ENCODE assay signal across 18 cellular contexts in the genomic region with DNA sequence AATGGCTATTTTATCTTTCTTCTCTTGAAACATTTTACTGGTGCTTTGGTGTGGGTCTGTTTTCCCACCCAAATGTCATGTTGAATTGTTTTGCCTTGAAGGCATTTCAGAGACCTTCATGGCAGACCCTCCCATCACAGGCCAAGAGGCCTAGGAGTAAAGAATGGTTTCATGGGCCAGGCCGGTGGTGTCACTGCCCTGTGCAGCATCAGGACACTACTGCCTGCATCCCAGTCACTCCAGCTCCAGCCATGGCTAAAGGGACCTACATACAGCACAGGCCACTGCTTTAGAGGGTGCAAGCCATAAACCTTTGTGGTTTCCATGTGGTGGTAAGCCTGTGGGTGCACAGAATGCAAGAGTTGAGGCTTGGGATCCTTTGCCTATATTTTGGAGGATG.
DNase-seq lines count a peak whose midpoint lies in the region; ATAC-seq and TF ChIP-seq lines count a peak whose summit lies in the region.
"Had no signal": no experiment of that assay in that cellular context is flagged by ENCODE, and none has a peak within 500 bp of the region (broad histone marks: within the 10 kb centered on the region; RNA-seq: fewer than 3 reads in every experiment).

No MANE protein-coding gene starts in this region.

- H3K18ac ChIP-seq in IMR-90 (ENCODE audit: low read depth, low read length): no peak overlapping the region
- H3K18ac ChIP-seq in mesenchymal stem cell (ENCODE audit: low read depth in 1 of 2, low read length in 2 of 2): peak overlapping the region in 1 of 2 experiments; percentile 52

- H3K4me2 ChIP-seq in IMR-90 (ENCODE audit: low read depth, low read length) (no peak overlapping the region), mesenchymal stem cell (ENCODE audit: low read length, poor library complexity, severe bottlenecking) (no peak overlapping the region)
- H3K4me2 ChIP-seq: BLaER1 had no signal

- H3K14ac ChIP-seq in IMR-90 (replicated peaks; ENCODE audit: low read depth, low read length) (no peak overlapping the region), mesenchymal stem cell (ENCODE audit: low read length in 2 of 2) (no peak overlapping the region)

- H4K91ac ChIP-seq in IMR-90 (ENCODE audit: insufficient read depth, low read depth, low read length) (no peak overlapping the region), mesenchymal stem cell (ENCODE audit: low read length) (peak overlapping the region; percentile 35)

- no peak for DNase-seq in IMR-90
- no peak for DNase-seq in mesenchymal stem cell
- peak; percentile 51 for DNase-seq in spleen
- DNase-seq in OCI-M2 (lab: John Stamatoyannopoulos, UW; ENCODE audit: unreplicated experiment): no peak
- DNase-seq in DMS153 (lab: John Stamatoyannopoulos, UW): no peak
- DNase-seq: 8988T; ACHN; BE2C; C1 segment of cervical spinal cord; CD4-positive, alpha-beta memory T cell; CD4-positive, CD25-positive, alpha-beta regulatory T cell; CD8-positive, alpha-beta memory T cell; COR-L47; DMS 273 treated with DMSO at 0.1 percent for 48 hours; DMS79 treated with DMSO at 0.1 percent for 48 hours; GF-D8 had no signal

- H2BK12ac ChIP-seq in mesenchymal stem cell (ENCODE audit: low read length in 2 of 2): peak overlapping the region in 1 of 2 experiments; percentile 35

- no peak overlapping the region for H4K8ac ChIP-seq in IMR-90 (ENCODE audit: low read depth in 2 of 2, low read length in 2 of 2)
- H4K8ac ChIP-seq in mesenchymal stem cell (ENCODE audit: low read length): no peak overlapping the region

- H2BK20ac ChIP-seq in IMR-90 (ENCODE audit: low read depth, low read length): no peak overlapping the region

- 0 out of 2 replicates have a peak overlapping the region, but pooled peaks have one; percentile 40 for H2BK120ac ChIP-seq in IMR-90 (ENCODE audit: low read depth, low read length)
- no peak overlapping the region for H2BK120ac ChIP-seq in mesenchymal stem cell (ENCODE audit: low read depth, low read length)

- H3K4me3 ChIP-seq in IMR-90 (ENCODE audit: insufficient read depth, low read depth, low read length) (no peak overlapping the region), mesenchymal stem cell (ENCODE audit: insufficient read depth in 1 of 2, low read depth in 1 of 2, low read length in 2 of 2) (no peak overlapping the region), spleen (no peak overlapping the region)
- H3K4me3 ChIP-seq: BLaER1 had no signal

- H3K79me1 ChIP-seq in IMR-90 (ENCODE audit: low read depth in 1 of 2, low read length in 2 of 2) (no peaks in the 10 kb centered on the region), mesenchymal stem cell (replicated peaks; ENCODE audit: low read length, poor library complexity, severe bottlenecking) (no peaks in the 10 kb centered on the region)

- dilution Hi-C loops in IMR-90 (cut with HindIII; ENCODE audit: low sequenced_read_pairs, unreplicated experiment): no loop called here

- H4K5ac ChIP-seq in IMR-90 (ENCODE audit: low read depth, low read length): no peak overlapping the region

- TF ChIP-seq POLR2A in IMR-90 (IDR thresholded peaks at IDR 0.05; ENCODE audit: low read depth, low read length) (no peak), spleen (IDR thresholded peaks at IDR 0.05) (no peak)

- H4K20me1 ChIP-seq in IMR-90 (ENCODE audit: insufficient read depth, low read length): no peaks in the 10 kb centered on the region
- H4K20me1 ChIP-seq: BLaER1 had no signal

- no peak overlapping the region for H2BK15ac ChIP-seq in IMR-90 (ENCODE audit: low read depth, low read length)
- no peak overlapping the region for H2BK15ac ChIP-seq in mesenchymal stem cell (ENCODE audit: low read depth, poor library complexity, severe bottlenecking)

- BruUV-seq in IMR-90 (replicated peaks; lab: Mats Ljungman, UMichigan): no TSS peak

- intact Hi-C loops in IMR-90 (cut with micrococcal nuclease): no loop called here
- intact Hi-C loops in spleen (cut with DNase I; ENCODE audit: low total_unique reads): no loop called here

- no peaks in the 10 kb centered on the region for H3K4me1 ChIP-seq in IMR-90 (ENCODE audit: control insufficient read depth, insufficient read depth, low read length)
- H3K4me1 ChIP-seq in mesenchymal stem cell (ENCODE audit: control insufficient read depth, insufficient read depth, low read depth, low read length): peaks cover 15% of the 10 kb centered on the region
- H3K4me1 ChIP-seq in spleen: no peaks in the 10 kb centered on the region
- H3K4me1 ChIP-seq: BE2C, BLaER1 had no signal

- no CpG with 5 or more reads among the region's 1 CpG for WGBS in IMR-90 (ENCODE audit: extremely low coverage in 2 of 2, insufficient read length in 1 of 2), 2 experiments
- WGBS in mesenchymal stem cell: 100% methylated on average over 1 of the region's 1 CpG
- WGBS in spleen, 5 donors: 81 to 97% (median 88%) methylated on average over 1 of the region's 1 CpG

- no peaks in the 10 kb centered on the region for H3K36me3 ChIP-seq in IMR-90 (ENCODE audit: control insufficient read depth, insufficient read depth, low read length)
- no peaks in the 10 kb centered on the region for H3K36me3 ChIP-seq in mesenchymal stem cell (ENCODE audit: control insufficient read depth in 1 of 2, insufficient read depth in 2 of 2, low read depth in 1 of 2, low read length in 2 of 2)
- no peaks in the 10 kb centered on the region for H3K36me3 ChIP-seq in spleen
- H3K36me3 ChIP-seq: BE2C, BLaER1 had no signal

- H3K23ac ChIP-seq in IMR-90 (ENCODE audit: low read depth, low read length): no peak overlapping the region
- no peak overlapping the region for H3K23ac ChIP-seq in mesenchymal stem cell (ENCODE audit: low read length in 2 of 2)

- H3K56ac ChIP-seq in IMR-90 (ENCODE audit: extremely low read depth, insufficient read depth, low read length): no peak overlapping the region

- TF ChIP-seq RAD21 in IMR-90 (IDR thresholded peaks at IDR 0.05; ENCODE audit: low read length): no peak

- in situ Hi-C loops in IMR-90 (cut with MboI; ENCODE audit: low sequenced_read_pairs): no loop called here

- CTCF ChIA-PET in IMR-90 (lab: Yijun Ruan, JAX): interaction anchor here (0.6 kb wide), 1 partner anchor 33 kb away, joined by 3 read pairs; no protein-coding TSS in a partner anchor

- no peaks in the 10 kb centered on the region for H3K27me3 ChIP-seq in IMR-90 (ENCODE audit: control insufficient read depth, insufficient read depth, low read length)
- H3K27me3 ChIP-seq in mesenchymal stem cell (ENCODE audit: control insufficient read depth in 1 of 2, insufficient read depth in 1 of 2, low read length in 2 of 2): no peaks in the 10 kb centered on the region
- no peaks in the 10 kb centered on the region for H3K27me3 ChIP-seq in spleen (replicated peaks in 1 of 7)
- H3K27me3 ChIP-seq: BE2C, BLaER1 had no signal

- POLR2A ChIA-PET in IMR-90 (lab: Charles Lee; ENCODE audit: unreplicated experiment): no interaction called here

- no peak overlapping the region for H2AK9ac ChIP-seq in IMR-90 (replicated peaks; ENCODE audit: low read depth, low read length, poor library complexity)

- ATAC-seq in IMR-90 (ENCODE audit: low read depth): no peak
- ATAC-seq in GM19455 (IDR thresholded peaks at IDR 0.05; ENCODE audit: unreplicated experiment): no peak

- H2AFZ ChIP-seq in IMR-90 (replicated peaks; ENCODE audit: low read length, poor library complexity): no peak overlapping the region
- H2AFZ ChIP-seq in mesenchymal stem cell (ENCODE audit: low read depth, low read length): no peak overlapping the region

- no peak overlapping the region for H2AK5ac ChIP-seq in IMR-90 (ENCODE audit: low read depth, low read length)
- H2AK5ac ChIP-seq in mesenchymal stem cell (ENCODE audit: low read length, severe bottlenecking): peak overlapping the region; percentile 37

- no peaks in the 10 kb centered on the region for H3K9me1 ChIP-seq in IMR-90 (ENCODE audit: insufficient read depth, low read length)

- no peak overlapping the region for H3K27ac ChIP-seq in IMR-90 (ENCODE audit: insufficient read depth, low read length)
- H3K27ac ChIP-seq in mesenchymal stem cell (ENCODE audit: low read length, poor library complexity, severe bottlenecking): peak overlapping the region; percentile 98
- H3K27ac ChIP-seq in spleen: no peak overlapping the region
- H3K27ac ChIP-seq: BLaER1 had no signal

- no peak overlapping the region for H3K9ac ChIP-seq in IMR-90 (ENCODE audit: low read depth, low read length)
- H3K9ac ChIP-seq in mesenchymal stem cell (ENCODE audit: low read length): no peak overlapping the region
- H3K9ac ChIP-seq: BLaER1 had no signal

- H3K4ac ChIP-seq in IMR-90 (ENCODE audit: low read depth, low read length): no peak overlapping the region
- H3K4ac ChIP-seq in mesenchymal stem cell (ENCODE audit: low read depth in 1 of 2, low read length in 2 of 2): no peak overlapping the region

- H3K9me3 ChIP-seq in IMR-90 (ENCODE audit: control insufficient read depth, insufficient read depth, low read length): peaks cover 5% of the 10 kb centered on the region
- no peaks in the 10 kb centered on the region for H3K9me3 ChIP-seq in mesenchymal stem cell (ENCODE audit: control insufficient read depth, low read length)
- H3K9me3 ChIP-seq in spleen: peaks cover 0 to 15% (median 0%) of the 10 kb centered on the region in 8 donors
- H3K9me3 ChIP-seq: BE2C had no signal

- TF ChIP-seq CTCF in IMR-90 (conservative IDR thresholded peaks at IDR 0.05; ENCODE audit: low read depth, low read length) (no peak), spleen (IDR thresholded peaks at IDR 0.05 in 8 of 11, conservative IDR thresholded peaks at IDR 0.05 in 3 of 11) (no peak)

- H2BK5ac ChIP-seq in IMR-90 (ENCODE audit: low read depth, low read length, poor library complexity, severe bottlenecking) (no peak overlapping the region), mesenchymal stem cell (ENCODE audit: low read depth, low read length, poor library complexity, severe bottlenecking) (no peak overlapping the region)

TF ChIP-seq in IMR-90, 13 proteins besides CTCF, POLR2A, EP300 and RAD21:
- no peak for TF ChIP-seq MAFK (IDR thresholded peaks at IDR 0.05; ENCODE audit: low read depth, low read length)
- TF ChIP-seq CHD1 (IDR thresholded peaks at IDR 0.05; ENCODE audit: low read depth, low read length): no peak
- TF ChIP-seq RCOR1 (IDR thresholded peaks at IDR 0.05; ENCODE audit: insufficient replicate concordance, low read length): no peak
- TF ChIP-seq CEBPB (IDR thresholded peaks at IDR 0.05; ENCODE audit: low read depth, low read length): no peak
- TF ChIP-seq NFE2L2 (IDR thresholded peaks at IDR 0.05; ENCODE audit: low read depth, low read length): no peak
- TF ChIP-seq MXI1 (IDR thresholded peaks at IDR 0.05; ENCODE audit: borderline replicate concordance, low read depth, low read length): no peak
- no peak for TF ChIP-seq BHLHE40 (IDR thresholded peaks at IDR 0.05; ENCODE audit: low read depth, low read length)
- TF ChIP-seq RFX5 (IDR thresholded peaks at IDR 0.05; ENCODE audit: low read depth, low read length): no peak
